8 cellular contexts compared by ENCODE assay signal in the genomic region with DNA sequence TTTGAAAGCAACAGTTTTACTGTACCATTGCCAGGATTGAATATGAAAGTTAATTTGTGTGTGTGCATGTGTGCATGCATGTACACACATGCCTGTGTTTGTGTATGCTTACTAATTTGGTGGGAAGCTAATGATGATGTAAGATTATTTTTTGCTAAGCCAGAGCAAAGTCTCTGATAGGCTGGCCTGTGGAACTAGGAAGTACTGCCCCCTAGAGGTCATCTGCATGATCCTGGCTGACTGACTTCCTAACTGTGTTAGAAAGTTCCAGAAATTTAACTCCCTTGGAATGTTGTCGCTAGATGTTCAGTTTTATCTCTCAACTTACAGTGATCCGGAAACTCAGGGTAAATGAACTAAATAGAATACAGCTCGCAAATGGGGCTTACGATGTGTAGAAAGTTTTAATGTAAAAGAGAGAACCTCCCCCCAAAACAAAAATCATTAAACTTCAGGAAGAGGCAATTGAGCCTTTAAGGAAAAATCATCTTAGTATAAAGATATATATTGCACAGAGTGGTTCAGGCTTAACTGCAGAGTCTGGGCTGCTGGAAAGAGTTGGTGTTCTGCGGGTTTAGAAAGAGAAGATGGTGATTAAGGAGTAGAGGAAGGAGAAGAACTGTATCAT. TPM values are rescaled to one million over a fixed set of nuclear protein-coding genes. Genes with fewer than 3 reads are reported as not detected.
DNase-seq lines count a peak whose midpoint lies in the region; ATAC-seq and TF ChIP-seq lines count a peak whose summit lies in the region.

No MANE protein-coding gene starts in this region.

- H3K4me3 ChIP-seq in effector memory CD4-positive, alpha-beta T cell (ENCODE audit: insufficient read depth, low read depth, low read length, poor library complexity, severe bottlenecking) = no peak overlapping the region
- no peak overlapping the region for H3K4me3 ChIP-seq in testis

- DNase-seq in NCI-H526 (lab: John Stamatoyannopoulos, UW) (peak; percentile 24 to 66), NCI-H526 treated with DMSO at 0.1 percent for 48 hours (lab: John Stamatoyannopoulos, UW) (no peak), HT-29 (ENCODE audit: low spot score) (peak; percentile 63), mucosa of gallbladder (ENCODE audit: low spot score) (peak; percentile 20), testis (peak; percentile 28), SKM-1 treated with dmso at 0.1 percent for 144 hours (lab: John Stamatoyannopoulos, UW; ENCODE audit: unreplicated experiment) (no peak)
- peak; percentile 18 to 40 (median 25) for DNase-seq in effector memory CD4-positive, alpha-beta T cell

- TF ChIP-seq CTCF in testis (IDR thresholded peaks at IDR 0.05) = peak in 2 of 3 experiments; percentile 18 to 45

- H3K4me1 ChIP-seq in effector memory CD4-positive, alpha-beta T cell (ENCODE audit: control insufficient read depth, insufficient read depth, low read length, poor library complexity, severe bottlenecking) = no peaks in the 10 kb centered on the region
- no peaks in the 10 kb centered on the region for H3K4me1 ChIP-seq in testis

- TF ChIP-seq POLR2A in testis (IDR thresholded peaks at IDR 0.05) = no peak

- peak; percentile 79 to 81 for ATAC-seq in activated CD4-positive, CD25-positive, alpha-beta regulatory T cell treated with anti-CD3 and anti-CD28 coated beads, Interleukin-2, amount 50 U/mL, for 24 hours

- H3K9me3 ChIP-seq in effector memory CD4-positive, alpha-beta T cell (ENCODE audit: control insufficient read depth, low read length) = no peaks in the 10 kb centered on the region
- no peaks in the 10 kb centered on the region for H3K9me3 ChIP-seq in testis

- intact Hi-C loops in testis (cut with DNase I; ENCODE audit: low total_unique reads) = no loop called here

- no peaks in the 10 kb centered on the region for H3K36me3 ChIP-seq in effector memory CD4-positive, alpha-beta T cell (ENCODE audit: control insufficient read depth, insufficient read depth, low read length)
- no peaks in the 10 kb centered on the region for H3K36me3 ChIP-seq in testis (ENCODE audit: low read depth, missing control alignments)

- no peaks in the 10 kb centered on the region for H3K27me3 ChIP-seq in effector memory CD4-positive, alpha-beta T cell (replicated peaks; ENCODE audit: control insufficient read depth, insufficient read depth, low read length, poor library complexity, severe bottlenecking)
- no peaks in the 10 kb centered on the region for H3K27me3 ChIP-seq in testis

- no peak overlapping the region for H3K27ac ChIP-seq in effector memory CD4-positive, alpha-beta T cell (ENCODE audit: insufficient read depth, low read length, poor library complexity, severe bottlenecking)
- H3K27ac ChIP-seq in testis = no peak overlapping the region

- WGBS in testis, 2 donors = 48 to 84% methylated on average over 5 of the region's 5 CpGs

RNA-seq across cellular contexts. Expression of gene SLC38A1, which starts 34.3 kb away (rescaled TPM):
- 57.1 and 58.6 TPM in 2 replicates for total RNA-seq in HT-29 (2014; rRNA removed; shearing (Covaris generic))
- total RNA-seq in mucosa of gallbladder = 70.2 TPM
- 1 to 10 TPM; 1.6 to 8.7 TPM for total RNA-seq in testis
- polyA plus RNA-seq in testis (ENCODE audit: insufficient read depth, low read depth, low replicate concordance) = 4.0 TPM

Comparison
In these comparisons a context has a peak if more than half of its experiments do, and no peak if none do; other contexts are left out.
1. DNase-seq: peak in NCI-H526 (2 of 2), HT-29 (single experiment), effector memory CD4-positive, alpha-beta T cell (3 of 3), mucosa of gallbladder (single experiment) and testis (single experiment); none in NCI-H526 treated with DMSO at 0.1 percent for 48 hours (single experiment) and SKM-1 treated with dmso at 0.1 percent for 144 hours (single experiment).